In genomic region chr12:105882404-105882803, GRCh38 we compare ENCODE assay signal across 16 cellular contexts.
DNase-seq lines count a peak whose midpoint lies in the region; ATAC-seq and TF ChIP-seq lines count a peak whose summit lies in the region.
"Had no signal": no experiment of that assay in that cellular context is flagged by ENCODE, and none has a peak within 500 bp of the region (broad histone marks: within the 10 kb centered on the region; RNA-seq: fewer than 3 reads in every experiment).

No MANE protein-coding gene starts in this region.

- no peak for TF ChIP-seq CTCF in AG09319 (IDR thresholded peaks at IDR 0.05; ENCODE audit: low read depth, low read length)

- H3K4me2 ChIP-seq in mesenchymal stem cell (ENCODE audit: low read length, poor library complexity, severe bottlenecking), result no peak overlapping the region

- no peak overlapping the region for H4K91ac ChIP-seq in mesenchymal stem cell (ENCODE audit: low read length)

- H3K9me3 ChIP-seq in mesenchymal stem cell (ENCODE audit: control insufficient read depth, low read length), result no peaks in the 10 kb centered on the region
- H3K9me3 ChIP-seq: breast epithelium, transverse colon had no signal

- no peaks in the 10 kb centered on the region for H3K4me1 ChIP-seq in mesenchymal stem cell (ENCODE audit: control insufficient read depth, insufficient read depth, low read depth, low read length)
- H3K4me1 ChIP-seq: breast epithelium, parathyroid adenoma, transverse colon had no signal

- H2BK15ac ChIP-seq in mesenchymal stem cell (ENCODE audit: low read depth, poor library complexity, severe bottlenecking), result no peak overlapping the region

- 40% methylated on average over 1 of the region's 1 CpG for whole genome bisulfite sequencing in mesenchymal stem cell

- no peak overlapping the region for H3K14ac ChIP-seq in mesenchymal stem cell (ENCODE audit: low read length in 2 of 2)

- H2BK12ac ChIP-seq in mesenchymal stem cell (ENCODE audit: low read length in 2 of 2), result no peak overlapping the region

- H2AK5ac ChIP-seq in mesenchymal stem cell (ENCODE audit: low read length, severe bottlenecking), result no peak overlapping the region

- no peak overlapping the region for H3K9ac ChIP-seq in mesenchymal stem cell (ENCODE audit: low read length)
- H3K9ac ChIP-seq: parathyroid adenoma had no signal

- H2BK120ac ChIP-seq in mesenchymal stem cell (ENCODE audit: low read depth, low read length), result no peak overlapping the region

- H3K79me1 ChIP-seq in mesenchymal stem cell (replicated peaks; ENCODE audit: low read length, poor library complexity, severe bottlenecking), result no peaks in the 10 kb centered on the region

- H3K27ac ChIP-seq in mesenchymal stem cell (ENCODE audit: low read length, poor library complexity, severe bottlenecking), result no peak overlapping the region
- H3K27ac ChIP-seq: breast epithelium, parathyroid adenoma, transverse colon had no signal

- H3K27me3 ChIP-seq in mesenchymal stem cell (ENCODE audit: control insufficient read depth in 1 of 2, insufficient read depth in 1 of 2, low read length in 2 of 2), result no peaks in the 10 kb centered on the region
- H3K27me3 ChIP-seq: breast epithelium, transverse colon had no signal

- H3K23ac ChIP-seq in mesenchymal stem cell (ENCODE audit: low read length in 2 of 2), result no peak overlapping the region

- DNase-seq in AG09319 (ENCODE audit: extremely low read depth, low read depth), result peak; percentile 45
- DNase-seq in RPMI7951 (ENCODE audit: low read depth), result peak; percentile 99
- DNase-seq in fibroblast of peridontal ligament (ENCODE audit: extremely low read depth), result peak; percentile 35
- peak; percentile 16 for DNase-seq in mesenchymal stem cell
- DNase-seq in HT-29 (ENCODE audit: low spot score), result no peak
- no peak for DNase-seq in DMS79 treated with DMSO at 0.1 percent for 48 hours (lab: John Stamatoyannopoulos, UW)
- DNase-seq: activated CD4-positive, alpha-beta T cell treated with anti-CD3 and anti-CD28 coated beads, Interleukin-2, amount 50 U/mL, for 48 hours; DMS 273 treated with DMSO at 0.1 percent for 48 hours; NCI-H1694; NCI-H774; T1000; transverse colon had no signal

- no peak for ATAC-seq in GM21717 (IDR thresholded peaks at IDR 0.05; ENCODE audit: unreplicated experiment)
- ATAC-seq in HG03432 (IDR thresholded peaks at IDR 0.05; ENCODE audit: unreplicated experiment), result no peak

- no peak overlapping the region for H2AFZ ChIP-seq in mesenchymal stem cell (ENCODE audit: low read depth, low read length)
- H2AFZ ChIP-seq: parathyroid adenoma had no signal

- H2BK5ac ChIP-seq in mesenchymal stem cell (ENCODE audit: low read depth, low read length, poor library complexity, severe bottlenecking), result no peak overlapping the region

- no peaks in the 10 kb centered on the region for H3K36me3 ChIP-seq in mesenchymal stem cell (ENCODE audit: control insufficient read depth in 1 of 2, insufficient read depth in 2 of 2, low read depth in 1 of 2, low read length in 2 of 2)
- H3K36me3 ChIP-seq: breast epithelium, transverse colon had no signal

- no peak overlapping the region for H3K4ac ChIP-seq in mesenchymal stem cell (ENCODE audit: low read depth in 1 of 2, low read length in 2 of 2)

- H4K8ac ChIP-seq in mesenchymal stem cell (ENCODE audit: low read length), result no peak overlapping the region

- no peak overlapping the region for H3K4me3 ChIP-seq in mesenchymal stem cell (ENCODE audit: insufficient read depth in 1 of 2, low read depth in 1 of 2, low read length in 2 of 2)
- H3K4me3 ChIP-seq: breast epithelium, transverse colon had no signal

- no peak overlapping the region for H3K18ac ChIP-seq in mesenchymal stem cell (ENCODE audit: low read depth in 1 of 2, low read length in 2 of 2)

Comparison
In these comparisons a context has a peak if more than half of its experiments do, and no peak if none do; other contexts are left out.
1. DNase-seq: peak in AG09319 (single experiment), RPMI7951 (single experiment), fibroblast of peridontal ligament (single experiment) and mesenchymal stem cell (single experiment); none in HT-29 (single experiment) and DMS79 treated with DMSO at 0.1 percent for 48 hours (single experiment).